11 cellular contexts compared by ENCODE assay signal in the genomic region with DNA sequence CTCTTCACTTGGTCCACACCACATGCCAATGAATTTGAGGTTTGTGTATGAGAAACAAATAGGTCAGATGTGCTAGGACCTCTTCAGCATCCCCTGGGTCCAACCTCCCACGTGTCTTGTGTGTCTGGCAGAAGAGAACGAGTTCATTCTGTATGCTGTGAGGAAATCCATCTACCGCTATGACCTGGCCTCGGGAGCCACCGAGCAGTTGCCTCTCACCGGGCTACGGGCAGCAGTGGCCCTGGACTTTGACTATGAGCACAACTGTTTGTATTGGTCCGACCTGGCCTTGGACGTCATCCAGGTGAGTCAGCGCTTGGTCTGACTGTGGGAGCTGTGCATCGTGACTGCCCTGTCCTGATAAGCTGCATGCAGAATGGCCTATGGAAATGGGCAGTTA.
DNase-seq lines count a peak whose midpoint lies in the region; ATAC-seq, FAIRE-seq and TF ChIP-seq lines count a peak whose summit lies in the region.
"Had no signal": no experiment of that assay in that cellular context is flagged by ENCODE, and none has a peak within 500 bp of the region (broad histone marks: within the 10 kb centered on the region; RNA-seq: fewer than 3 reads in every experiment).

No MANE protein-coding gene starts in this region.

- peak overlapping the region; percentile 13 for H3K27ac Mint-ChIP-seq in activated naive CD8-positive, alpha-beta T cell
- H3K27ac Mint-ChIP-seq in activated naive CD8-positive, alpha-beta T cell treated with anti-CD3 and anti-CD28 coated beads for 36 hours = no peak overlapping the region
- H3K27ac Mint-ChIP-seq: GM23338 had no signal

- H3K9me3 Mint-ChIP-seq in activated naive CD8-positive, alpha-beta T cell (ENCODE audit: low read depth) = no peaks in the 10 kb centered on the region
- no peaks in the 10 kb centered on the region for H3K9me3 Mint-ChIP-seq in activated naive CD8-positive, alpha-beta T cell treated with anti-CD3 and anti-CD28 coated beads for 36 hours
- H3K9me3 Mint-ChIP-seq: GM23338 had no signal

- ATAC-seq in SK-N-SH treated with all-trans-retinoic acid at 6 μM for 48 hours = peak; percentile 34
- ATAC-seq in HG02973 (IDR thresholded peaks at IDR 0.05; ENCODE audit: unreplicated experiment) = no peak
- no peak for ATAC-seq in GM18858 (IDR thresholded peaks at IDR 0.05; ENCODE audit: unreplicated experiment)
- ATAC-seq: GM23338, Right ventricle myocardium inferior had no signal

- H3K36me3 Mint-ChIP-seq in activated naive CD8-positive, alpha-beta T cell = peaks cover 23% of the 10 kb centered on the region
- H3K36me3 Mint-ChIP-seq in activated naive CD8-positive, alpha-beta T cell treated with anti-CD3 and anti-CD28 coated beads for 36 hours = peaks cover 32% of the 10 kb centered on the region

- DNase-seq in activated naive CD8-positive, alpha-beta T cell treated with anti-CD3 and anti-CD28 coated beads for 36 hours = no peak
- peak; percentile 7 for DNase-seq in iris pigment epithelial cell (ENCODE audit: low read depth)
- peak; percentile 5 for DNase-seq in urothelium cell line (ENCODE audit: low spot score)
- DNase-seq in activated T-cell treated with anti-CD3 and anti-CD28 coated beads, Interleukin-2, amount 50 U/mL, for 1 hour = no peak
- DNase-seq: activated T-cell treated with anti-CD3 and anti-CD28 coated beads for 4 hours had no signal

- H3K4me3 Mint-ChIP-seq in activated naive CD8-positive, alpha-beta T cell = no peak overlapping the region
- no peak overlapping the region for H3K4me3 Mint-ChIP-seq in activated naive CD8-positive, alpha-beta T cell treated with anti-CD3 and anti-CD28 coated beads for 36 hours
- H3K4me3 Mint-ChIP-seq: GM23338 had no signal

- no peak for FAIRE-seq in urothelium cell line (lab: Jason Lieb, UNC)

- peaks cover 19% of the 10 kb centered on the region for H3K4me1 Mint-ChIP-seq in activated naive CD8-positive, alpha-beta T cell (ENCODE audit: low read depth)
- peaks cover 23% of the 10 kb centered on the region for H3K4me1 Mint-ChIP-seq in activated naive CD8-positive, alpha-beta T cell treated with anti-CD3 and anti-CD28 coated beads for 36 hours

- no peaks in the 10 kb centered on the region for H3K27me3 Mint-ChIP-seq in activated naive CD8-positive, alpha-beta T cell
- no peaks in the 10 kb centered on the region for H3K27me3 Mint-ChIP-seq in activated naive CD8-positive, alpha-beta T cell treated with anti-CD3 and anti-CD28 coated beads for 36 hours

TF ChIP-seq in SK-N-SH treated with all-trans-retinoic acid at 6 μM for 48 hours, 23 proteins besides CTCF, POLR2A, EP300 and RAD21:
- no peak for TF ChIP-seq ARNTL (CRISPR knock-in tag; IDR thresholded peaks at IDR 0.05; ENCODE audit: borderline replicate concordance, low read depth)
- TF ChIP-seq TOX (CRISPR knock-in tag; IDR thresholded peaks at IDR 0.05; ENCODE audit: borderline replicate concordance) = no peak
- TF ChIP-seq, protein P1, sequence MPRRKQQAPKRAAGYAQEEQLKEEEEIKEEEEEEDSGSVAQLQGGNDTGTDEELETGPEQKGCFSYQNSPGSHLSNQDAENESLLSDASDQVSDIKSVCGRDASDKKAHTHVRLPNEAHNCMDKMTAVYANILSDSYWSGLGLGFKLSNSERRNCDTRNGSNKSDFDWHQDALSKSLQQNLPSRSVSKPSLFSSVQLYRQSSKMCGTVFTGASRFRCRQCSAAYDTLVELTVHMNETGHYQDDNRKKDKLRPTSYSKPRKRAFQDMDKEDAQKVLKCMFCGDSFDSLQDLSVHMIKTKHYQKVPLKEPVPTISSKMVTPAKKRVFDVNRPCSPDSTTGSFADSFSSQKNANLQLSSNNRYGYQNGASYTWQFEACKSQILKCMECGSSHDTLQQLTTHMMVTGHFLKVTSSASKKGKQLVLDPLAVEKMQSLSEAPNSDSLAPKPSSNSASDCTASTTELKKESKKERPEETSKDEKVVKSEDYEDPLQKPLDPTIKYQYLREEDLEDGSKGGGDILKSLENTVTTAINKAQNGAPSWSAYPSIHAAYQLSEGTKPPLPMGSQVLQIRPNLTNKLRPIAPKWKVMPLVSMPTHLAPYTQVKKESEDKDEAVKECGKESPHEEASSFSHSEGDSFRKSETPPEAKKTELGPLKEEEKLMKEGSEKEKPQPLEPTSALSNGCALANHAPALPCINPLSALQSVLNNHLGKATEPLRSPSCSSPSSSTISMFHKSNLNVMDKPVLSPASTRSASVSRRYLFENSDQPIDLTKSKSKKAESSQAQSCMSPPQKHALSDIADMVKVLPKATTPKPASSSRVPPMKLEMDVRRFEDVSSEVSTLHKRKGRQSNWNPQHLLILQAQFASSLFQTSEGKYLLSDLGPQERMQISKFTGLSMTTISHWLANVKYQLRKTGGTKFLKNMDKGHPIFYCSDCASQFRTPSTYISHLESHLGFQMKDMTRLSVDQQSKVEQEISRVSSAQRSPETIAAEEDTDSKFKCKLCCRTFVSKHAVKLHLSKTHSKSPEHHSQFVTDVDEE (CRISPR knock-in tag; IDR thresholded peaks at IDR 0.05) = no peak
- no peak for TF ChIP-seq ZNF565 (CRISPR knock-in tag; conservative IDR thresholded peaks at IDR 0.05; ENCODE audit: low read depth)
- TF ChIP-seq OSR1 (CRISPR knock-in tag; IDR thresholded peaks at IDR 0.05) = no peak
- no peak for TF ChIP-seq TCF4 (CRISPR knock-in tag; IDR thresholded peaks at IDR 0.05; ENCODE audit: borderline replicate concordance)
- no peak for TF ChIP-seq ZFP3 (CRISPR knock-in tag; IDR thresholded peaks at IDR 0.05)
- TF ChIP-seq, protein P2, sequence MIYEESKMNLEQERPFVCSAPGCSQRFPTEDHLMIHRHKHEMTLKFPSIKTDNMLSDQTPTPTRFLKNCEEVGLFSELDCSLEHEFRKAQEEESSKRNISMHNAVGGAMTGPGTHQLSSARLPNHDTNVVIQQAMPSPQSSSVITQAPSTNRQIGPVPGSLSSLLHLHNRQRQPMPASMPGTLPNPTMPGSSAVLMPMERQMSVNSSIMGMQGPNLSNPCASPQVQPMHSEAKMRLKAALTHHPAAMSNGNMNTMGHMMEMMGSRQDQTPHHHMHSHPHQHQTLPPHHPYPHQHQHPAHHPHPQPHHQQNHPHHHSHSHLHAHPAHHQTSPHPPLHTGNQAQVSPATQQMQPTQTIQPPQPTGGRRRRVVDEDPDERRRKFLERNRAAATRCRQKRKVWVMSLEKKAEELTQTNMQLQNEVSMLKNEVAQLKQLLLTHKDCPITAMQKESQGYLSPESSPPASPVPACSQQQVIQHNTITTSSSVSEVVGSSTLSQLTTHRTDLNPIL (CRISPR knock-in tag; IDR thresholded peaks at IDR 0.05; ENCODE audit: low read depth) = no peak
- TF ChIP-seq ZNF70 (CRISPR knock-in tag; IDR thresholded peaks at IDR 0.05) = no peak
- TF ChIP-seq ZC3H10 (CRISPR knock-in tag; IDR thresholded peaks at IDR 0.05) = no peak
- TF ChIP-seq ESRRG (CRISPR knock-in tag; IDR thresholded peaks at IDR 0.05) = no peak
- TF ChIP-seq, protein P3, sequence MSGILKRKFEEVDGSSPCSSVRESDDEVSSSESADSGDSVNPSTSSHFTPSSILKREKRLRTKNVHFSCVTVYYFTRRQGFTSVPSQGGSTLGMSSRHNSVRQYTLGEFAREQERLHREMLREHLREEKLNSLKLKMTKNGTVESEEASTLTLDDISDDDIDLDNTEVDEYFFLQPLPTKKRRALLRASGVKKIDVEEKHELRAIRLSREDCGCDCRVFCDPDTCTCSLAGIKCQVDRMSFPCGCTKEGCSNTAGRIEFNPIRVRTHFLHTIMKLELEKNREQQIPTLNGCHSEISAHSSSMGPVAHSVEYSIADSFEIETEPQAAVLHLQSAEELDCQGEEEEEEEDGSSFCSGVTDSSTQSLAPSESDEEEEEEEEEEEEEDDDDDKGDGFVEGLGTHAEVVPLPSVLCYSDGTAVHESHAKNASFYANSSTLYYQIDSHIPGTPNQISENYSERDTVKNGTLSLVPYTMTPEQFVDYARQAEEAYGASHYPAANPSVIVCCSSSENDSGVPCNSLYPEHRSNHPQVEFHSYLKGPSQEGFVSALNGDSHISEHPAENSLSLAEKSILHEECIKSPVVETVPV (CRISPR knock-in tag; IDR thresholded peaks at IDR 0.05) = no peak
- TF ChIP-seq ZNF8 (CRISPR knock-in tag; IDR thresholded peaks at IDR 0.05) = no peak
- TF ChIP-seq, protein P4, sequence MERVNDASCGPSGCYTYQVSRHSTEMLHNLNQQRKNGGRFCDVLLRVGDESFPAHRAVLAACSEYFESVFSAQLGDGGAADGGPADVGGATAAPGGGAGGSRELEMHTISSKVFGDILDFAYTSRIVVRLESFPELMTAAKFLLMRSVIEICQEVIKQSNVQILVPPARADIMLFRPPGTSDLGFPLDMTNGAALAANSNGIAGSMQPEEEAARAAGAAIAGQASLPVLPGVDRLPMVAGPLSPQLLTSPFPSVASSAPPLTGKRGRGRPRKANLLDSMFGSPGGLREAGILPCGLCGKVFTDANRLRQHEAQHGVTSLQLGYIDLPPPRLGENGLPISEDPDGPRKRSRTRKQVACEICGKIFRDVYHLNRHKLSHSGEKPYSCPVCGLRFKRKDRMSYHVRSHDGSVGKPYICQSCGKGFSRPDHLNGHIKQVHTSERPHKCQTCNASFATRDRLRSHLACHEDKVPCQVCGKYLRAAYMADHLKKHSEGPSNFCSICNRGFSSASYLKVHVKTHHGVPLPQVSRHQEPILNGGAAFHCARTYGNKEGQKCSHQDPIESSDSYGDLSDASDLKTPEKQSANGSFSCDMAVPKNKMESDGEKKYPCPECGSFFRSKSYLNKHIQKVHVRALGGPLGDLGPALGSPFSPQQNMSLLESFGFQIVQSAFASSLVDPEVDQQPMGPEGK (CRISPR knock-in tag; IDR thresholded peaks at IDR 0.05; ENCODE audit: borderline replicate concordance) = no peak

Comparison
In these comparisons a context has a peak if more than half of its experiments do, and no peak if none do; other contexts are left out.
1. DNase-seq: peak in iris pigment epithelial cell (single experiment) and urothelium cell line (single experiment); none in activated naive CD8-positive, alpha-beta T cell treated with anti-CD3 and anti-CD28 coated beads for 36 hours (single experiment) and activated T-cell treated with anti-CD3 and anti-CD28 coated beads, Interleukin-2, amount 50 U/mL, for 1 hour (single experiment).